Comparison of ENCODE assay signal across 8 cellular contexts in the genomic region with DNA sequence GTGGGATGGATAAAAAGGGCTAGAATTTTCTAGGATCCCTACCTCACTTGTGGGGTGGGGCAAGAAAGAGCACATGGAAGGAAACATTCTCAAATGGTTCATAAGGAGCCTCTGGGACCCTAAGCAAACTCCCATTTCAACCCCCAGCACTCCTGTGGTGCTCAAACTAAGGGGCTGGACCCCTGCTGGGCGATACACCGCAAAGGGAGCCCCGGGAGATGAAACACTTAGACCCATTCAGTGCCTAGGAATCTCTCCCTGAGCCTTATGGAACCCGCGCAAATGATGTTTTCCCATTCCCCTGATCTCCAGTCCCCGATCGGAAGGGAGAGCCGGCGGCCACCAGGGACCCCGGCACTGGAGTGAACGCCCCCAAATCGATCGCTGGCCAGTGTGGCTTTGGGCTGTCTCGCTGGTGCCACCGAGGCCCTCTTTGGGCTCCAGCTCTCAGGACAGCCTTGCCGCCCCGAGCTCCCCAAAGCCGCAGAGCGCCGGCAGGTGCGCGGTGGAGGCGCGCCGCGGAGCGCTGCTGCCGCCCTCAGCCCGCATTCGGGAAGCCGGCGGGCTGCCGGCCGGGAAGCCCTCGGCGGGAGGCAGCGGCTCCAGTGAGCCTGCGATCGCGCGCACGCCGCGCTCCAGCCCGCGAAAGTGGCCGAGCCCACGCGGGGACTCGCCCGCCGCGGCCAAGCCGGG. TPM values are rescaled to one million over a fixed set of nuclear protein-coding genes. Genes with fewer than 3 reads are reported as not detected.
DNase-seq lines count a peak whose midpoint lies in the region; ATAC-seq and TF ChIP-seq lines count a peak whose summit lies in the region.

No MANE protein-coding gene starts in this region.

- TF ChIP-seq CTCF in AG04450 (IDR thresholded peaks at IDR 0.05; ENCODE audit: low read depth, low read length) (no peak), GM13977 (IDR thresholded peaks at IDR 0.05; ENCODE audit: extremely low read depth, insufficient read depth, missing control alignments) (peak; percentile 23), progenitor cell of endocrine pancreas (IDR thresholded peaks at IDR 0.05; ENCODE audit: unreplicated experiment) (peak; percentile 20)

- intact Hi-C loops in Right ventricle myocardium superior (cut with DNase I), result loop anchor here (5.0 kb wide), 1 partner anchor 111 kb away; no protein-coding TSS in a partner anchor

- ATAC-seq in activated CD8-positive, alpha-beta T cell treated with anti-CD3 and anti-CD28 coated beads, Interleukin-2, amount 10 ng/mL, durations not matched to agents 7 days and 5 days, result no peak
- ATAC-seq in Right ventricle myocardium superior (ENCODE audit: poor library complexity) (peak; percentile 61), HG02970 (IDR thresholded peaks at IDR 0.05; ENCODE audit: low FRiP score, unreplicated experiment) (no peak), GM21515 (IDR thresholded peaks at IDR 0.05; ENCODE audit: unreplicated experiment) (no peak)

- H3K4me3 Mint-ChIP-seq in activated CD8-positive, alpha-beta T cell treated with anti-CD3 and anti-CD28 coated beads, Interleukin-2, amount 10 ng/mL, durations not matched to agents 7 days and 5 days, result peak overlapping the region; percentile 63
- peak overlapping the region; percentile 84 for H3K4me3 Mint-ChIP-seq in progenitor cell of endocrine pancreas (ENCODE audit: low read depth)

- in situ Hi-C loops in GM13977 (cut with MboI; ENCODE audit: low pct_unique_long_range_greater_than_20kb, low sequenced_read_pairs, unreplicated experiment), result loop anchor here (10.0 to 25.0 kb wide), 2 partner anchors 106 to 218 kb away; no protein-coding TSS in a partner anchor

- DNase-seq in AG04450 (ENCODE audit: low read depth, low spot score), result no peak
- no peak for DNase-seq in GM13977 (ENCODE audit: low spot score)
- DNase-seq in activated CD8-positive, alpha-beta T cell treated with anti-CD3 and anti-CD28 coated beads, Interleukin-2, amount 10 ng/mL, durations not matched to agents 7 days and 5 days, result no peak
- no peak for DNase-seq in Right ventricle myocardium superior
- DNase-seq in progenitor cell of endocrine pancreas (ENCODE audit: low spot score, unreplicated experiment), result peak; percentile 43
- no peak for DNase-seq in NOMO-1 treated with dmso at 0.1 percent for 144 hours (lab: John Stamatoyannopoulos, UW; ENCODE audit: unreplicated experiment)

- H3K27ac ChIP-seq in AG04450 (ENCODE audit: low read depth, low read length), result no peak overlapping the region

- H3K27me3 Mint-ChIP-seq in activated CD8-positive, alpha-beta T cell treated with anti-CD3 and anti-CD28 coated beads, Interleukin-2, amount 10 ng/mL, durations not matched to agents 7 days and 5 days (ENCODE audit: low read depth), result peaks cover 63% of the 10 kb centered on the region
- peaks cover 24% of the 10 kb centered on the region for H3K27me3 Mint-ChIP-seq in progenitor cell of endocrine pancreas

- no peaks in the 10 kb centered on the region for H3K36me3 Mint-ChIP-seq in activated CD8-positive, alpha-beta T cell treated with anti-CD3 and anti-CD28 coated beads, Interleukin-2, amount 10 ng/mL, durations not matched to agents 7 days and 5 days (ENCODE audit: low read depth)
- no peaks in the 10 kb centered on the region for H3K36me3 Mint-ChIP-seq in progenitor cell of endocrine pancreas (ENCODE audit: insufficient read depth)

- peak overlapping the region; percentile 66 for H3K4me3 ChIP-seq in AG04450 (ENCODE audit: low read depth, low read length)

- no peaks in the 10 kb centered on the region for H3K9me3 Mint-ChIP-seq in activated CD8-positive, alpha-beta T cell treated with anti-CD3 and anti-CD28 coated beads, Interleukin-2, amount 10 ng/mL, durations not matched to agents 7 days and 5 days (ENCODE audit: insufficient read depth)
- H3K9me3 Mint-ChIP-seq in progenitor cell of endocrine pancreas (ENCODE audit: low read depth), result no peaks in the 10 kb centered on the region

- no peak overlapping the region for H3K27ac Mint-ChIP-seq in activated CD8-positive, alpha-beta T cell treated with anti-CD3 and anti-CD28 coated beads, Interleukin-2, amount 10 ng/mL, durations not matched to agents 7 days and 5 days
- H3K27ac Mint-ChIP-seq in progenitor cell of endocrine pancreas, result peak overlapping the region; percentile 26

- peaks cover 32% of the 10 kb centered on the region for H3K27me3 ChIP-seq in AG04450 (ENCODE audit: control insufficient read depth, insufficient read depth, low read length)

- CTCF ChIA-PET in AG04450 (lab: Charles Lee), result interaction anchor here (0.6 to 22.8 kb wide), 5 partner anchors 10 to 219 kb away, joined by 3 to 593 read pairs (median 5); no protein-coding TSS in a partner anchor
- CTCF ChIA-PET in activated CD8-positive, alpha-beta T cell treated with anti-CD3 and anti-CD28 coated beads, Interleukin-2, amount 10 ng/mL, durations not matched to agents 7 days and 5 days (lab: Charles Lee), result interaction anchor here (4.2 to 6.9 kb wide), 3 partner anchors 9 to 219 kb away, joined by 47 to 87 read pairs (median 58); no protein-coding TSS in a partner anchor

- POLR2A ChIA-PET in AG04450 (lab: Yijun Ruan, JAX), result no interaction called here
- POLR2A ChIA-PET in activated CD8-positive, alpha-beta T cell treated with anti-CD3 and anti-CD28 coated beads, Interleukin-2, amount 10 ng/mL, durations not matched to agents 7 days and 5 days (lab: Charles Lee), result no interaction called here

- H3K4me1 Mint-ChIP-seq in activated CD8-positive, alpha-beta T cell treated with anti-CD3 and anti-CD28 coated beads, Interleukin-2, amount 10 ng/mL, durations not matched to agents 7 days and 5 days (ENCODE audit: low read depth), result peaks cover 15% of the 10 kb centered on the region
- H3K4me1 Mint-ChIP-seq in progenitor cell of endocrine pancreas (ENCODE audit: low read depth), result peaks cover 49% of the 10 kb centered on the region

- H3K9me3 ChIP-seq in AG04450 (ENCODE audit: control insufficient read depth, insufficient read depth, low read length), result no peaks in the 10 kb centered on the region

RNA-seq across cellular contexts. Expression of a gene that starts 1.2 kb away (rescaled TPM):
- 0.10 and 0.16 TPM in 2 replicates for polyA plus RNA-seq in AG04450 (2011; rRNA removed)
- polyA minus RNA-seq in AG04450 (2011; rRNA and poly(A)+ RNA removed), result 0.37 and 0.70 TPM in 2 replicates
- 1 to 10 TPM in 1 of 2 experiments, under 1 TPM in 1; 0.84 to 1.6 TPM for total RNA-seq in activated CD8-positive, alpha-beta T cell treated with anti-CD3 and anti-CD28 coated beads, Interleukin-2, amount 10 ng/mL, durations not matched to agents 7 days and 5 days
- total RNA-seq in Right ventricle myocardium superior, result 14.4 TPM
- 32.9 and 34.9 TPM in 2 replicates for total RNA-seq in progenitor cell of endocrine pancreas
